8 cellular contexts compared by ENCODE assay signal in genomic region chr2:8583400-8584173, GRCh38.
DNase-seq lines count a peak whose midpoint lies in the region; ATAC-seq and TF ChIP-seq lines count a peak whose summit lies in the region.

No MANE protein-coding gene starts in this region.

- H2AFZ ChIP-seq in fibroblast of lung (ENCODE audit: low read length) = no peak overlapping the region

- no peak overlapping the region for H3K27ac ChIP-seq in fibroblast of lung (ENCODE audit: insufficient read depth, low read length)

- DNase-seq in NCI-H82 treated with DMSO at 0.1 percent for 48 hours (lab: John Stamatoyannopoulos, UW; ENCODE audit: unreplicated experiment) = peak; percentile 38
- peak; percentile 76 for DNase-seq in activated T-cell treated with anti-CD3 and anti-CD28 coated beads for 24 hours (ENCODE audit: low read depth)
- peak; percentile 38 to 75 for DNase-seq in fibroblast of lung (ENCODE audit: low read depth in 2 of 2)
- peak; percentile 79 for DNase-seq in neural crest cell (ENCODE audit: low read depth, low spot score)
- DNase-seq in stimulated activated naive CD4-positive, alpha-beta T cell (lab: John Stamatoyannopoulos, UW) = peak; percentile 19 to 67 (median 52)
- DNase-seq in NCI-H1694 treated with DMSO at 0.1 percent for 48 hours (lab: John Stamatoyannopoulos, UW) = no peak

- no peaks in the 10 kb centered on the region for H3K9me3 Mint-ChIP-seq in neural crest cell

- H3K27me3 Mint-ChIP-seq in neural crest cell (ENCODE audit: low read depth) = peaks cover 4% of the 10 kb centered on the region

- no peaks in the 10 kb centered on the region for H3K36me3 ChIP-seq in fibroblast of lung (ENCODE audit: control insufficient read depth, insufficient read depth, low read length)

- no peak overlapping the region for H3K27ac Mint-ChIP-seq in neural crest cell (ENCODE audit: unreplicated experiment)

- no peaks in the 10 kb centered on the region for H3K4me1 ChIP-seq in fibroblast of lung (ENCODE audit: control insufficient read depth, extremely low read depth, insufficient read depth, low read length)

- peak overlapping the region; percentile 26 for H3K4me3 Mint-ChIP-seq in neural crest cell

- peaks cover 23% of the 10 kb centered on the region for H3K4me1 Mint-ChIP-seq in neural crest cell

- no peak overlapping the region for H3K4me3 ChIP-seq in fibroblast of lung (replicated peaks in 1 of 4; ENCODE audit: control extremely low read depth in 1 of 4, insufficient read depth in 1 of 4, low read depth in 3 of 4, low read length in 4 of 4)

- H3K27me3 ChIP-seq in fibroblast of lung (ENCODE audit: control insufficient read depth, insufficient read depth, low read length) = peaks cover 4% of the 10 kb centered on the region

- H3K79me2 ChIP-seq in fibroblast of lung (ENCODE audit: control insufficient read depth, insufficient read depth, low read length) = no peaks in the 10 kb centered on the region

- no peaks in the 10 kb centered on the region for H4K20me1 ChIP-seq in fibroblast of lung (ENCODE audit: control insufficient read depth, extremely low read depth, insufficient read depth, low read length)

- H3K36me3 Mint-ChIP-seq in neural crest cell (ENCODE audit: low read depth) = no peaks in the 10 kb centered on the region

- peak; percentile 80 for ATAC-seq in GM18867 (IDR thresholded peaks at IDR 0.05; ENCODE audit: unreplicated experiment)
- peak; percentile 78 for ATAC-seq in HG03045 (IDR thresholded peaks at IDR 0.05; ENCODE audit: unreplicated experiment)

- TF ChIP-seq CTCF in fibroblast of lung (conservative IDR thresholded peaks at IDR 0.05 in 1 of 2, IDR thresholded peaks at IDR 0.05 in 1 of 2; ENCODE audit: low read depth in 1 of 2, low read length in 2 of 2) (no peak), neural crest cell (conservative IDR thresholded peaks at IDR 0.05) (no peak)

- no peak overlapping the region for H3K9ac ChIP-seq in fibroblast of lung (ENCODE audit: insufficient read depth, low read length)

- no peaks in the 10 kb centered on the region for H3K9me3 ChIP-seq in fibroblast of lung (ENCODE audit: control insufficient read depth, insufficient read depth, low read depth, low read length)

- no peak overlapping the region for H3K4me2 ChIP-seq in fibroblast of lung (ENCODE audit: extremely low read depth, insufficient read depth, low read length)
